14 cellular contexts compared by ENCODE assay signal in the genomic region with DNA sequence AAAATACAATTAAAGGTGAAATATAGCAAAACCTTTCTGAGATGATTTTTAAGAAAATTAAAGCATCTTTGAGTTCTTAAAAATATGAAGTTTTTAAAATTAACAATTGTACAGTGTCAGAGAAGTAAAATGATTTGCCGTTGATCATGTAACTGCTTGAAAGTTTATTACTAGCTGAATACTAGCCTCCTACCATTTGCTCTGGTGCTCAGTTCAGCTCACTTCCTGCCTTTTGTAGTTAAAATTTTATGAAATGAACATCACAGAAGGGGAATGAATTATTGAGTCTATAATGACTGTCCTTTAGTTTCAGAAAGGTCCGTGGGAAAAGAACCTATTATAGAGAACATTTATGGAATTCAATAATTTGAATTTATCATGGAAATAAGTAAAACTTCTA.
"Had no signal": no experiment of that assay in that cellular context is flagged by ENCODE, and none has a peak within 500 bp of the region (broad histone marks: within the 10 kb centered on the region; RNA-seq: fewer than 3 reads in every experiment).

No MANE protein-coding gene starts in this region.

- H3K4me3 Mint-ChIP-seq: activated T-helper 1 cell treated with anti-CD3 and anti-CD28 coated beads, Interleukin-12 subunit alpha, Interleukin-12 subunit beta, Interleukin-2, Interleukin-4 antibody, amounts not matched to agents 30 ng/mL and 10 ng/mL and 1 ng/mL, durations not matched to agents 14 hours and 24 hours and 36 hours; endodermal cell; neural progenitor cell had no signal

- H2AFZ ChIP-seq: neural progenitor cell had no signal

- H3K4me2 ChIP-seq: neural progenitor cell had no signal

- H3K4me1 ChIP-seq: neural progenitor cell had no signal

- H3K9me3 ChIP-seq: pancreas, upper lobe of left lung had no signal

- ATAC-seq: pancreas had no signal

- H3K36me3 ChIP-seq: neural progenitor cell, pancreas had no signal

- H3K4me1 Mint-ChIP-seq: endodermal cell, neural progenitor cell had no signal

- H3K27ac Mint-ChIP-seq: activated T-helper 1 cell treated with anti-CD3 and anti-CD28 coated beads, Interleukin-12 subunit alpha, Interleukin-12 subunit beta, Interleukin-2, Interleukin-4 antibody, amounts not matched to agents 30 ng/mL and 10 ng/mL and 1 ng/mL, durations not matched to agents 14 hours and 24 hours and 36 hours; endodermal cell; neural progenitor cell had no signal

- H3K9ac ChIP-seq: neural progenitor cell had no signal

- H3K27me3 ChIP-seq: brain microvascular endothelial cell, neural progenitor cell, pancreas, upper lobe of left lung had no signal

- H3K27ac ChIP-seq: brain microvascular endothelial cell, neural progenitor cell, pancreas, upper lobe of left lung had no signal

- DNase-seq: activated CD4-positive, alpha-beta T cell treated with anti-CD3 and anti-CD28 coated beads, Interleukin-2, amount 50 U/mL, for 1 hour; activated naive CD4-positive, alpha-beta T cell treated with Interleukin-2 at 50 U/mL for 16 hours; brain microvascular endothelial cell; cerebellar nuclear complex; dermis blood vessel endothelial cell; endodermal cell; hippocampal formation; kidney glomerular epithelial cell; pancreas; stimulated activated CD4-positive, alpha-beta T cell treated with anti-CD3 and anti-CD28 coated beads, Interleukin-12 subunit alpha, Interleukin-12 subunit beta, amount 100 ng/mL, for 4 hours; stimulated activated naive CD4-positive, alpha-beta T cell treated with Interleukin-2 at 50 U/mL for 16 hours; upper lobe of left lung had no signal

- H3K9me3 Mint-ChIP-seq: activated T-helper 1 cell treated with anti-CD3 and anti-CD28 coated beads, Interleukin-12 subunit alpha, Interleukin-12 subunit beta, Interleukin-2, Interleukin-4 antibody, amounts not matched to agents 30 ng/mL and 10 ng/mL and 1 ng/mL, durations not matched to agents 14 hours and 24 hours and 36 hours; endodermal cell; neural progenitor cell had no signal

- H3K4me3 ChIP-seq: neural progenitor cell, pancreas, upper lobe of left lung had no signal
